In the genomic region with DNA sequence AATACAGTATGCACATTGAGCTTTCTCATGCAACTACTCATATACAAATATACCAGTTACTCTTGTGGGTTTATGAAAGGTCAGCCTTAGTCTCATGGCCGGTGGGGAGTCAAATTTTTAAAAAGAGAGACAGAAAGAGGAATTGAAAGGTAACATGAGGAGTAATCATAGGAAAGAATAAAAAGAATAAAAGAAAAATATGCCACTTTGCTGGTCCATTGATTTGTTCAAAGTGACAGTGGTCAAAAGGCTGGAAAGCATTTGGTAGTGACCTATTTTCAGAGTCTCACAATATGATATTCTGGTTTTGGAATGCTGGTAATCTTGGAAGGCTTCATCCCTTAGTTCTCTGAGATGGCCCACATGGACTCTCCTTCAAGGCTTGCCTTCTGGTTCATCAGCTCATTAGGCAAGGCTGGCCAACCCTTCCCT, we compare ENCODE assay signal across 13 cellular contexts.
DNase-seq lines count a peak whose midpoint lies in the region; ATAC-seq and TF ChIP-seq lines count a peak whose summit lies in the region.
"Had no signal": no experiment of that assay in that cellular context is flagged by ENCODE, and none has a peak within 500 bp of the region (broad histone marks: within the 10 kb centered on the region; RNA-seq: fewer than 3 reads in every experiment).

No MANE protein-coding gene starts in this region.

- H3K4me1 Mint-ChIP-seq in T-helper 2 cell treated with Interferon-gamma antibody and Interleukin-4, amounts not matched to agents 5 μg/mL and 100 μg/mL, for 36 hours (ENCODE audit: low read depth), result no peaks in the 10 kb centered on the region
- H3K4me1 Mint-ChIP-seq in stimulated activated naive CD8-positive, alpha-beta T cell treated with anti-CD3 and anti-CD28 coated beads, Interleukin-15, amount 100 ng/mL, for 72 hours, result no peaks in the 10 kb centered on the region

- intact Hi-C loops in right cardiac atrium (cut with DNase I), result no loop called here

- H3K27me3 ChIP-seq in right cardiac atrium (ENCODE audit: control insufficient read depth, insufficient read depth), result no peaks in the 10 kb centered on the region

- no peak for TF ChIP-seq CTCF in GM13976 (IDR thresholded peaks at IDR 0.05; ENCODE audit: borderline replicate concordance, control extremely low read depth, extremely low read depth, insufficient read depth, missing control alignments)

- no peaks in the 10 kb centered on the region for H3K36me3 Mint-ChIP-seq in T-helper 2 cell treated with Interferon-gamma antibody and Interleukin-4, amounts not matched to agents 5 μg/mL and 100 μg/mL, for 36 hours (ENCODE audit: low read depth)
- H3K36me3 Mint-ChIP-seq: WTC11 had no signal

- in situ Hi-C loops in GM13976 (cut with MboI; ENCODE audit: low sequenced_read_pairs, unreplicated experiment), result no loop called here

- DNase-seq in GM13976 (ENCODE audit: low spot score) (peak; percentile 49), right cardiac atrium (no peak), GDM1 (lab: John Stamatoyannopoulos, UW) (no peak), EL (no peak)
- DNase-seq in T-helper 2 cell treated with Interferon-gamma antibody and Interleukin-4, amounts not matched to agents 5 μg/mL and 100 μg/mL, for 36 hours (ENCODE audit: low spot score), result no peak
- no peak for DNase-seq in stimulated activated naive CD8-positive, alpha-beta T cell treated with anti-CD3 and anti-CD28 coated beads, Interleukin-15, amount 100 ng/mL, for 72 hours
- DNase-seq: activated T-cell treated with anti-CD3 and anti-CD28 coated beads for 4 hours, Kasumi-1, NCI-H2029 treated with DMSO at 0.1 percent for 48 hours had no signal

- no peak overlapping the region for H3K4me3 Mint-ChIP-seq in T-helper 2 cell treated with Interferon-gamma antibody and Interleukin-4, amounts not matched to agents 5 μg/mL and 100 μg/mL, for 36 hours
- no peak overlapping the region for H3K4me3 Mint-ChIP-seq in stimulated activated naive CD8-positive, alpha-beta T cell treated with anti-CD3 and anti-CD28 coated beads, Interleukin-15, amount 100 ng/mL, for 72 hours
- H3K4me3 Mint-ChIP-seq: GM23338, WTC11 had no signal

- no peaks in the 10 kb centered on the region for H3K9me3 Mint-ChIP-seq in T-helper 2 cell treated with Interferon-gamma antibody and Interleukin-4, amounts not matched to agents 5 μg/mL and 100 μg/mL, for 36 hours
- H3K9me3 Mint-ChIP-seq in stimulated activated naive CD8-positive, alpha-beta T cell treated with anti-CD3 and anti-CD28 coated beads, Interleukin-15, amount 100 ng/mL, for 72 hours, result no peaks in the 10 kb centered on the region
- H3K9me3 Mint-ChIP-seq: GM23338, WTC11 had no signal

- peak overlapping the region; percentile 23 for H3K27ac ChIP-seq in right cardiac atrium (ENCODE audit: low read length)

- no peak overlapping the region for H3K27ac Mint-ChIP-seq in T-helper 2 cell treated with Interferon-gamma antibody and Interleukin-4, amounts not matched to agents 5 μg/mL and 100 μg/mL, for 36 hours
- no peak overlapping the region for H3K27ac Mint-ChIP-seq in stimulated activated naive CD8-positive, alpha-beta T cell treated with anti-CD3 and anti-CD28 coated beads, Interleukin-15, amount 100 ng/mL, for 72 hours
- H3K27ac Mint-ChIP-seq: GM23338, WTC11 had no signal

- no peaks in the 10 kb centered on the region for H3K9me3 ChIP-seq in right cardiac atrium (ENCODE audit: control insufficient read depth, low read length)

- ATAC-seq in GM21529 (IDR thresholded peaks at IDR 0.05; ENCODE audit: unreplicated experiment) (peak; percentile 60), HG03354 (IDR thresholded peaks at IDR 0.05; ENCODE audit: poor library complexity, severe bottlenecking, unreplicated experiment) (peak; percentile 59), right cardiac atrium (peak in 1 of 2 donors; percentile 52)
- no peak for ATAC-seq in stimulated activated naive CD8-positive, alpha-beta T cell treated with anti-CD3 and anti-CD28 coated beads, Interleukin-15, amount 100 ng/mL, for 72 hours
- ATAC-seq: GM23338, WTC11 had no signal

- peaks cover 2% of the 10 kb centered on the region for H3K27me3 Mint-ChIP-seq in T-helper 2 cell treated with Interferon-gamma antibody and Interleukin-4, amounts not matched to agents 5 μg/mL and 100 μg/mL, for 36 hours (ENCODE audit: low read depth)
- peaks cover 28% of the 10 kb centered on the region for H3K27me3 Mint-ChIP-seq in stimulated activated naive CD8-positive, alpha-beta T cell treated with anti-CD3 and anti-CD28 coated beads, Interleukin-15, amount 100 ng/mL, for 72 hours

- peaks cover 4% of the 10 kb centered on the region for H3K4me1 ChIP-seq in right cardiac atrium (ENCODE audit: control insufficient read depth, insufficient read depth, low read length)

- WGBS in right cardiac atrium, result 73% methylated on average over 1 of the region's 1 CpG

- no peak overlapping the region for H3K4me3 ChIP-seq in right cardiac atrium (ENCODE audit: low read length)
- H3K4me3 ChIP-seq: GM23338 had no signal
